1 cellular context compared by ENCODE assay signal in genomic region chr18:8695932-8696510, GRCh38.
TF ChIP-seq lines count a peak whose summit lies in the region.

No MANE protein-coding gene starts in this region.

TF ChIP-seq in HepG2, 621 proteins besides CTCF, POLR2A, EP300 and RAD21 (continued from another document):
- TF ChIP-seq JUNB (CRISPR knock-in tag; IDR thresholded peaks at IDR 0.05; ENCODE audit: borderline replicate concordance): no peak
- no peak for TF ChIP-seq ZNF180 (CRISPR knock-in tag; IDR thresholded peaks at IDR 0.05; ENCODE audit: borderline replicate concordance, low read depth)
- no peak for TF ChIP-seq CENPT (CRISPR knock-in tag; IDR thresholded peaks at IDR 0.05; ENCODE audit: low read depth)
- no peak for TF ChIP-seq ZFP36 (IDR thresholded peaks at IDR 0.05; ENCODE audit: borderline replicate concordance, low read depth, low read length, partially characterized antibody)
- TF ChIP-seq ZNF563 (CRISPR knock-in tag; IDR thresholded peaks at IDR 0.05): no peak
- TF ChIP-seq MAFG (CRISPR knock-in tag; IDR thresholded peaks at IDR 0.05): no peak
